Comparison of ENCODE assay signal across 19 cellular contexts in genomic region chr5:96706433-96707111, GRCh38. TPM values are rescaled to one million over a fixed set of nuclear protein-coding genes. Genes with fewer than 3 reads are reported as not detected.
A peak's percentile ranks its signal among the peaks of the same experiment; 100 is the strongest.
DNase-seq lines count a peak whose midpoint lies in the region; ATAC-seq and TF ChIP-seq lines count a peak whose summit lies in the region.
"Had no signal": no experiment of that assay in that cellular context is flagged by ENCODE, and none has a peak within 500 bp of the region (broad histone marks: within the 10 kb centered on the region; RNA-seq: fewer than 3 reads in every experiment).

No MANE protein-coding gene starts in this region.

- peaks cover 79% of the 10 kb centered on the region for H3K79me2 ChIP-seq in Karpas-422 (ENCODE audit: low read length)
- H3K79me2 ChIP-seq in PC-3 (ENCODE audit: low read length) = peaks cover 6% of the 10 kb centered on the region; the same call in 1 of the 2 replicates

- H3K9me3 Mint-ChIP-seq in central memory CD8-positive, alpha-beta T cell = no peaks in the 10 kb centered on the region
- H3K9me3 Mint-ChIP-seq: naive thymus-derived CD4-positive, alpha-beta T cell; T-helper 2 cell treated with Interferon-gamma antibody and Interleukin-4, amounts not matched to agents 5 μg/mL and 100 μg/mL, for 36 hours had no signal

- DNase-seq in NCI-H82 (lab: John Stamatoyannopoulos, UW) (peak; percentile 23), NCI-H82 treated with DMSO at 0.1 percent for 48 hours (lab: John Stamatoyannopoulos, UW; ENCODE audit: unreplicated experiment) (no peak), Karpas-422 (peak; percentile 72), psoas muscle (peak in 1 of 2 donors; percentile 63), PC-3 (no peak), posterior vena cava (ENCODE audit: low spot score) (no peak), DMS 273 (lab: John Stamatoyannopoulos, UW; ENCODE audit: unreplicated experiment) (no peak)
- no peak for DNase-seq in central memory CD8-positive, alpha-beta T cell (ENCODE audit: low spot score in 2 of 2)
- DNase-seq: activated gamma-delta T cell treated with Interleukin-2 at 50 U/mL for 16 hours; colonic mucosa; naive thymus-derived CD4-positive, alpha-beta T cell; NCI-H1436 treated with DMSO at 0.1 percent for 48 hours; stimulated activated naive CD4-positive, alpha-beta T cell; transverse colon had no signal

- CTCF ChIA-PET in PC-3 (lab: Charles Lee) = no interaction called here

- TF ChIP-seq CTCF in psoas muscle (IDR thresholded peaks at IDR 0.05) (no peak), PC-3 (conservative IDR thresholded peaks at IDR 0.05; ENCODE audit: low read depth, low read length) (no peak)

- H3K4me3 Mint-ChIP-seq in central memory CD8-positive, alpha-beta T cell = no peak overlapping the region
- H3K4me3 Mint-ChIP-seq: T-helper 2 cell treated with Interferon-gamma antibody and Interleukin-4, amounts not matched to agents 5 μg/mL and 100 μg/mL, for 36 hours had no signal

- H3K9me3 ChIP-seq in Karpas-422 (ENCODE audit: low read length) = no peaks in the 10 kb centered on the region
- no peaks in the 10 kb centered on the region for H3K9me3 ChIP-seq in psoas muscle
- H3K9me3 ChIP-seq in PC-3 (ENCODE audit: low read length) = no peaks in the 10 kb centered on the region
- H3K9me3 ChIP-seq: colonic mucosa, HAP-1, SJSA1, transverse colon had no signal

- peaks cover 9% of the 10 kb centered on the region for H3K36me3 Mint-ChIP-seq in central memory CD8-positive, alpha-beta T cell (ENCODE audit: insufficient read depth)

- H3K27me3 Mint-ChIP-seq in central memory CD8-positive, alpha-beta T cell = no peaks in the 10 kb centered on the region
- H3K27me3 Mint-ChIP-seq: naive thymus-derived CD4-positive, alpha-beta T cell; progenitor cell of endocrine pancreas had no signal

- no peaks in the 10 kb centered on the region for H3K9me2 ChIP-seq in Karpas-422 (replicated peaks; ENCODE audit: insufficient read depth, low read length)
- H3K9me2 ChIP-seq in PC-3 (replicated peaks; ENCODE audit: low read length) = no peaks in the 10 kb centered on the region

- H3K4me3 ChIP-seq in Karpas-422 (ENCODE audit: low read length) = no peak overlapping the region
- peak overlapping the region; percentile 34 for H3K4me3 ChIP-seq in psoas muscle
- H3K4me3 ChIP-seq in PC-3 (ENCODE audit: low read length) = no peak overlapping the region
- H3K4me3 ChIP-seq: colonic mucosa, HAP-1, lung, SJSA1, transverse colon had no signal

- H3K27ac ChIP-seq in Karpas-422 (ENCODE audit: low read length) (peak overlapping the region; percentile 43), psoas muscle (peak overlapping the region; percentile 99), PC-3 (ENCODE audit: low read length) (no peak overlapping the region)
- H3K27ac ChIP-seq: colonic mucosa, SJSA1, transverse colon had no signal

- H2AFZ ChIP-seq in Karpas-422 (ENCODE audit: low read length) (no peak overlapping the region), PC-3 (ENCODE audit: low read length) (no peak overlapping the region)

- H4K20me1 ChIP-seq in Karpas-422 (ENCODE audit: insufficient read depth, low read depth, low read length) (no peaks in the 10 kb centered on the region; the same call in 1 of the 2 replicates), PC-3 (ENCODE audit: low read length) (peaks cover 6% of the 10 kb centered on the region; the same call in 1 of the 2 replicates)

- 36 to 59% (median 36%) methylated on average over 5 of the region's 5 CpGs for WGBS in psoas muscle, 3 donors

- H3K4me1 ChIP-seq in Karpas-422 (ENCODE audit: low read length) (peaks cover 48% of the 10 kb centered on the region), psoas muscle (peaks cover 84% of the 10 kb centered on the region), PC-3 (ENCODE audit: insufficient read depth, low read length) (peaks cover 15% of the 10 kb centered on the region)

- intact Hi-C loops in psoas muscle (cut with DNase I) (no loop called here), PC-3 (cut with micrococcal nuclease) (no loop called here), posterior vena cava (cut with DNase I) (no loop called here)

- H3F3A ChIP-seq in PC-3 (ENCODE audit: low read length, unreplicated experiment) = no peaks in the 10 kb centered on the region

- no peaks in the 10 kb centered on the region for H3K36me3 ChIP-seq in Karpas-422 (ENCODE audit: insufficient read depth, low read length)
- no peaks in the 10 kb centered on the region for H3K36me3 ChIP-seq in psoas muscle (ENCODE audit: insufficient read depth in 1 of 2, low read depth in 1 of 2)
- H3K36me3 ChIP-seq in PC-3 (ENCODE audit: low read depth, low read length) = no peaks in the 10 kb centered on the region; the same call in 1 of the 2 replicates
- H3K36me3 ChIP-seq: colonic mucosa, HAP-1, transverse colon had no signal

- no peak overlapping the region for H3K9ac ChIP-seq in Karpas-422 (ENCODE audit: low read length)
- no peak overlapping the region for H3K9ac ChIP-seq in PC-3 (ENCODE audit: low read length)

- no peak for ATAC-seq in central memory CD8-positive, alpha-beta T cell (replicated peaks; ENCODE audit: extremely low read depth, poor library complexity, severe bottlenecking)
- ATAC-seq in psoas muscle (peak; percentile 16 to 50 (median 36)), PC-3 (no peak)
- ATAC-seq: naive thymus-derived CD4-positive, alpha-beta T cell had no signal

- peak overlapping the region; percentile 21 for H3K4me2 ChIP-seq in Karpas-422 (ENCODE audit: low read depth, low read length, poor library complexity, severe bottlenecking)
- H3K4me2 ChIP-seq in PC-3 (ENCODE audit: low read length) = no peak overlapping the region

- BruUV-seq in PC-3 (replicated peaks; lab: Mats Ljungman, UMichigan) = no TSS peak

- H3K4me1 Mint-ChIP-seq in central memory CD8-positive, alpha-beta T cell = peaks cover 50% of the 10 kb centered on the region

- POLR2A ChIA-PET in PC-3 (lab: Charles Lee; ENCODE audit: unreplicated experiment) = no interaction called here

- peak overlapping the region; percentile 41 for H3K27ac Mint-ChIP-seq in central memory CD8-positive, alpha-beta T cell (ENCODE audit: low read depth)
- H3K27ac Mint-ChIP-seq: progenitor cell of endocrine pancreas; T-helper 2 cell treated with Interferon-gamma antibody and Interleukin-4, amounts not matched to agents 5 μg/mL and 100 μg/mL, for 36 hours had no signal

- H3K27me3 ChIP-seq in Karpas-422 (ENCODE audit: low read length) (no peaks in the 10 kb centered on the region), psoas muscle (ENCODE audit: insufficient read depth in 3 of 3, low read length in 2 of 3) (no peaks in the 10 kb centered on the region), PC-3 (ENCODE audit: low read length) (no peaks in the 10 kb centered on the region)
- H3K27me3 ChIP-seq: colonic mucosa, SJSA1, transverse colon had no signal

RNA-seq across cellular contexts. Expression of gene CAST, which starts 44.4 kb away (rescaled TPM):
- 51.3 and 68.2 TPM in 2 replicates for total RNA-seq in Karpas-422 (2014; rRNA removed; shearing (Covaris generic); ENCODE audit: low replicate concordance)
- total RNA-seq in psoas muscle (100 to 1,000 TPM; 193 to 447 (median 387) TPM), PC-3 (2014; rRNA removed) (64.4 and 73.2 TPM in 2 replicates), posterior vena cava (100 to 1,000 TPM; 278 to 312 TPM)
- 100 to 1,000 TPM; 231 to 312 (median 291) TPM for polyA plus RNA-seq in psoas muscle

Comparison
In these comparisons a context has a peak if more than half of its experiments do, and no peak if none do; other contexts are left out.
1. DNase-seq: peak in NCI-H82 (single experiment) and Karpas-422 (single experiment); none in NCI-H82 treated with DMSO at 0.1 percent for 48 hours (single experiment), central memory CD8-positive, alpha-beta T cell (0 of 2), PC-3 (single experiment), posterior vena cava (single experiment) and DMS 273 (single experiment).
2. ATAC-seq: peak in psoas muscle (4 of 4); none in central memory CD8-positive, alpha-beta T cell (single experiment) and PC-3 (single experiment).